In genomic region chr7:150365673-150366398, GRCh38 we compare ENCODE assay signal across 13 cellular contexts. TPM values are rescaled to one million over a fixed set of nuclear protein-coding genes. Genes with fewer than 3 reads are reported as not detected.
DNase-seq lines count a peak whose midpoint lies in the region; ATAC-seq and TF ChIP-seq lines count a peak whose summit lies in the region.
"Had no signal": no experiment of that assay in that cellular context is flagged by ENCODE, and none has a peak within 500 bp of the region (broad histone marks: within the 10 kb centered on the region; RNA-seq: fewer than 3 reads in every experiment).

No MANE protein-coding gene starts in this region.

- H3K9me3 Mint-ChIP-seq in brain = peaks cover 0 to 2% (median 0%) of the 10 kb centered on the region in 5 experiments

- peaks cover 0 to 10% (median 0%) of the 10 kb centered on the region in 4 donors for H3K36me3 ChIP-seq in sigmoid colon
- peaks cover 10% of the 10 kb centered on the region for H3K36me3 ChIP-seq in left ventricle myocardium inferior
- H3K36me3 ChIP-seq in upper lobe of left lung = peaks cover 0 to 5% (median under 1%) of the 10 kb centered on the region in 4 donors
- H3K36me3 ChIP-seq: ovary had no signal

- H3K27me3 Mint-ChIP-seq in brain = peaks cover 5% of the 10 kb centered on the region

- H3K27me3 ChIP-seq in sigmoid colon (no peaks in the 10 kb centered on the region), left ventricle myocardium inferior (ENCODE audit: low read depth) (no peaks in the 10 kb centered on the region), upper lobe of left lung (no peaks in the 10 kb centered on the region)
- H3K27me3 ChIP-seq: ovary, testis had no signal

- 70 to 74% methylated on average over 5 of the region's 5 CpGs for WGBS in sigmoid colon, 2 donors
- 75 to 90% methylated on average over 5 of the region's 5 CpGs for WGBS in upper lobe of left lung, 2 donors

- H3K4me3 ChIP-seq in sigmoid colon = no peak overlapping the region
- no peak overlapping the region for H3K4me3 ChIP-seq in left ventricle myocardium inferior
- H3K4me3 ChIP-seq in upper lobe of left lung = no peak overlapping the region
- H3K4me3 ChIP-seq: ovary, testis had no signal

- H3K27ac Mint-ChIP-seq in brain = peak overlapping the region; percentile 53 to 86 (median 74)

- intact Hi-C loops in sigmoid colon (cut with DNase I) (loop anchor here (5.0 kb wide), 1 partner anchor 41 kb away; a partner anchor contains a TSS), left ventricle myocardium inferior (cut with micrococcal nuclease) (no loop called here)

- peak overlapping the region in 3 of 5 experiments; percentile 45 to 76 (median 45) for H3K4me3 Mint-ChIP-seq in brain

- TF ChIP-seq POLR2A in sigmoid colon (IDR thresholded peaks at IDR 0.05) (no peak), upper lobe of left lung (IDR thresholded peaks at IDR 0.05) (no peak)

- DNase-seq in GF-D8 (lab: John Stamatoyannopoulos, UW) = peak; percentile 96
- peak; percentile 59 for DNase-seq in NOMO-1 treated with dmso at 0.1 percent for 144 hours (lab: John Stamatoyannopoulos, UW; ENCODE audit: unreplicated experiment)
- DNase-seq in sigmoid colon = peak; percentile 14
- no peak for DNase-seq in left ventricle myocardium inferior
- DNase-seq in upper lobe of left lung = no peak
- DNase-seq: activated CD4-positive, alpha-beta T cell treated with anti-CD3 and anti-CD28 coated beads for 1 hour; activated naive CD4-positive, alpha-beta T cell treated with anti-CD3 and anti-CD28 coated beads, Interleukin-2, amount 50 U/mL, for 16 hours; NCI-H1436 treated with DMSO at 0.1 percent for 48 hours; ovary; testis had no signal

- H3K9me3 ChIP-seq in sigmoid colon (no peaks in the 10 kb centered on the region), left ventricle myocardium inferior (replicated peaks) (no peaks in the 10 kb centered on the region), upper lobe of left lung (no peaks in the 10 kb centered on the region)
- H3K9me3 ChIP-seq: ovary, testis had no signal

- H3K4me1 Mint-ChIP-seq in brain = peaks cover 62% of the 10 kb centered on the region

- ATAC-seq in GM18867 (IDR thresholded peaks at IDR 0.05; ENCODE audit: unreplicated experiment) = no peak
- ATAC-seq in upper lobe of left lung (ENCODE audit: low FRiP score in 2 of 2) = no peak
- ATAC-seq in GM21825 (IDR thresholded peaks at IDR 0.05; ENCODE audit: unreplicated experiment) = no peak

- TF ChIP-seq CTCF in brain (conservative IDR thresholded peaks at IDR 0.05) (no peak), sigmoid colon (IDR thresholded peaks at IDR 0.05) (no peak), left ventricle myocardium inferior (IDR thresholded peaks at IDR 0.05; ENCODE audit: borderline replicate concordance) (no peak), upper lobe of left lung (IDR thresholded peaks at IDR 0.05) (no peak)

- no peak for TF ChIP-seq EP300 in sigmoid colon (IDR thresholded peaks at IDR 0.05)
- TF ChIP-seq EP300 in upper lobe of left lung (IDR thresholded peaks at IDR 0.05) = no peak

- no peak overlapping the region for H3K27ac ChIP-seq in sigmoid colon
- no peak overlapping the region for H3K27ac ChIP-seq in left ventricle myocardium inferior (replicated peaks)
- peak overlapping the region in 2 of 4 donors; percentile 4 to 16 for H3K27ac ChIP-seq in upper lobe of left lung
- H3K27ac ChIP-seq: ovary, testis had no signal

- H3K36me3 Mint-ChIP-seq in brain = peaks cover 4% of the 10 kb centered on the region

- H3K4me1 ChIP-seq in sigmoid colon = peaks cover 0 to 44% (median 33%) of the 10 kb centered on the region in 4 donors
- H3K4me1 ChIP-seq in left ventricle myocardium inferior = peaks cover 46% of the 10 kb centered on the region
- peaks cover 17 to 25% (median 20%) of the 10 kb centered on the region in 4 donors for H3K4me1 ChIP-seq in upper lobe of left lung

RNA-seq across cellular contexts. Expression of gene REPIN1, which starts 2.8 kb away (rescaled TPM):
- polyA plus RNA-seq in brain (ENCODE audit: insufficient read depth, low read depth, low replicate concordance) = 146 TPM
- 10 to 100 TPM; 56.3 to 63.7 (median 57.0) TPM for total RNA-seq in sigmoid colon
- 100 to 1,000 TPM in 1 of 3 donors, 10 to 100 TPM in 2; 50.9 to 131 (median 52.3) TPM for polyA plus RNA-seq in sigmoid colon
- total RNA-seq in left ventricle myocardium inferior = 110 TPM
- 100 to 1,000 TPM in 4 of 6 donors, 10 to 100 TPM in 2; 65.2 to 125 (median 105) TPM for total RNA-seq in upper lobe of left lung

RNA-seq across cellular contexts. Expression of gene ZNF775, which starts 13.3 kb away (rescaled TPM):
- polyA plus RNA-seq in brain (ENCODE audit: insufficient read depth, low read depth, low replicate concordance) (23.0 TPM), sigmoid colon (1 to 10 TPM; 3.0 to 6.1 (median 5.4) TPM)
- total RNA-seq in sigmoid colon (10 to 100 TPM in 1 of 4 donors, 1 to 10 TPM in 3; 6.1 to 10.7 (median 6.9) TPM), left ventricle myocardium inferior (3.1 TPM), upper lobe of left lung (1 to 10 TPM; 3.0 to 6.5 (median 5.5) TPM)

RNA-seq across cellular contexts. Expression of gene RARRES2, which starts 24.4 kb away (rescaled TPM):
- polyA plus RNA-seq in brain (ENCODE audit: insufficient read depth, low read depth, low replicate concordance) (33.0 TPM), sigmoid colon (100 to 1,000 TPM in 2 of 3 donors, 10 to 100 TPM in 1; 28.9 to 289 (median 132) TPM)
- total RNA-seq in sigmoid colon (100 to 1,000 TPM; 257 to 447 (median 388) TPM), left ventricle myocardium inferior (17.6 TPM), upper lobe of left lung (100 to 1,000 TPM in 5 of 6 donors, 10 to 100 TPM in 1; 54.2 to 303 (median 160) TPM)

RNA-seq across cellular contexts. Expression of gene ACTR3C, which starts 42.5 kb away (rescaled TPM):
- polyA plus RNA-seq in brain (ENCODE audit: insufficient read depth, low read depth, low replicate concordance) (3.0 TPM), sigmoid colon (10 to 100 TPM in 1 of 3 donors, 1 to 10 TPM in 2; 3.6 to 12.4 (median 5.3) TPM)
- total RNA-seq in sigmoid colon (10 to 100 TPM in 1 of 4 donors, 1 to 10 TPM in 3; 2.9 to 13.3 (median 8.3) TPM), left ventricle myocardium inferior (5.1 TPM), upper lobe of left lung (100 to 1,000 TPM in 1 of 6 donors, 10 to 100 TPM in 5; 12.1 to 123 (median 24.1) TPM)

RNA-seq across cellular contexts. Expression of gene LRRC61, which starts 42.7 kb away (rescaled TPM):
- polyA plus RNA-seq in brain (ENCODE audit: insufficient read depth, low read depth, low replicate concordance) (90.8 TPM), sigmoid colon (10 to 100 TPM in 2 of 3 donors, 1 to 10 TPM in 1; 4.4 to 18.6 (median 10.8) TPM)
- total RNA-seq in sigmoid colon (10 to 100 TPM; 10.3 to 14.0 (median 11.0) TPM), left ventricle myocardium inferior (4.3 TPM), upper lobe of left lung (10 to 100 TPM; 15.4 to 31.4 (median 19.2) TPM)

Comparison
In these comparisons a context has a peak if more than half of its experiments do, and no peak if none do; other contexts are left out.
1. DNase-seq: peak in GF-D8 (single experiment), NOMO-1 treated with dmso at 0.1 percent for 144 hours (single experiment) and sigmoid colon (single experiment); none in left ventricle myocardium inferior (single experiment) and upper lobe of left lung (0 of 2).